9 cellular contexts compared by ENCODE assay signal in the genomic region with DNA sequence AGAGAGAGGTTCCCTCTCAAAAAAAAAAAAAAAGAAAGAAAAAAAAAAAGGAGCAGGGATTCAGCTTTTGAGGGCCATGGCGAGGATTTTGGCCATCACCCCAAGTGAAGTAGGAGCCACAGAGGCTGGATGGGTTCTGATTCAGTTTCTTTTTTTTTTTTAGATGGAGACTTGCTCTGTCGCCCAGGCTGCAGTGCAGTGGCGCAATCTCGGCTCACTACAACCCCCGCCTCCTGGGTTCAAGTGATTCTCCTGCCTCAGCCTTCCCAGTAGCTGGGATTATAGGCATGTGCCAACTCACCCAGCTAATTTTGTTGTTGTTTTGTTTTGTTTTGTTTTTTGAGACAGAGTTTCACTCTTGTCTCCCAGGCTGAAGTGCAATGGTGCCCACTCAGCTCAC. TPM values are rescaled to one million over a fixed set of nuclear protein-coding genes. Genes with fewer than 3 reads are reported as not detected.
"Had no signal": no experiment of that assay in that cellular context is flagged by ENCODE, and none has a peak within 500 bp of the region (broad histone marks: within the 10 kb centered on the region; RNA-seq: fewer than 3 reads in every experiment).

No MANE protein-coding gene starts in this region.

RNA-seq across cellular contexts. Expression of a gene that starts 22.4 kb away (rescaled TPM):
- total RNA-seq: activated CD4-positive, alpha-beta memory T cell treated with anti-CD3 and anti-CD28 coated beads for 36 hours; activated CD4-positive, alpha-beta T cell treated with anti-CD3 and anti-CD28 coated beads, Interleukin-2, amount 10 ng/mL, durations not matched to agents 7 days and 5 days; activated naive CD4-positive, alpha-beta T cell treated with anti-CD3 and anti-CD28 coated beads, Interleukin-2, amount 50 U/mL, for 72 hours; activated T-cell treated with anti-CD3 and anti-CD28 coated beads, Interleukin-2, amount 50 U/mL, for 4 hours; cardiac muscle cell; LHCN-M2; M059J; Peyer's patch; SJSA1 had no signal
- polyA plus RNA-seq: cardiac muscle cell had no signal

RNA-seq across cellular contexts. Expression of a gene that starts 56.3 kb away (rescaled TPM):
- total RNA-seq: activated CD4-positive, alpha-beta memory T cell treated with anti-CD3 and anti-CD28 coated beads for 36 hours; activated CD4-positive, alpha-beta T cell treated with anti-CD3 and anti-CD28 coated beads, Interleukin-2, amount 10 ng/mL, durations not matched to agents 7 days and 5 days; activated naive CD4-positive, alpha-beta T cell treated with anti-CD3 and anti-CD28 coated beads, Interleukin-2, amount 50 U/mL, for 72 hours; cardiac muscle cell; LHCN-M2; M059J; SJSA1 had no signal
